In the genomic region with DNA sequence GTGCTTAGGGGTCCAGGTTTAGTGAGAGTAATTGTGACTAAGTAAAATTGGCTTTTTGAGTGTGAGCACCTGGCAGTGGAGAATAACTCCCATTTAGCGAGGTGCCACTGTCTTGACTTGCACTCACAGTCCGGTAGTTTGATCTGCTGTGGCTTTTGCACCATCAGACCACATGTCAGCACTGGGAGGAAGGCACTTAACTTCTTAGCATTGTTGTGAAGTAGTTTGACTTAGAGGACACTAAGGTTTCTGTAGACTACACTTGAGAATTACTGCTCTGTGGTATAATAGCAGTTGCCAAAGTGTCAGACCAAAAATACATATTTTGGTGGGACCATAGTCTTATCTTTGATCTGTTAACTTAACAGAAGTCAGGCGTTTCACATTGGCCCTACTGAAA, we compare ENCODE assay signal across 1 cellular context.
TF ChIP-seq lines count a peak whose summit lies in the region.

No MANE protein-coding gene starts in this region.

TF ChIP-seq in GM12878, 131 proteins besides CTCF, POLR2A, EP300 and RAD21:
- TF ChIP-seq BCL3 (IDR thresholded peaks at IDR 0.05; ENCODE audit: borderline replicate concordance, insufficient read depth, low read depth, low read length, poor library complexity, severe bottlenecking) = no peak
- TF ChIP-seq SIX5 (IDR thresholded peaks at IDR 0.05; ENCODE audit: low read depth, low read length, severe bottlenecking) = no peak
- 0 out of 2 replicates have a peak, but pooled peaks have one; percentile 7 for TF ChIP-seq JUND (IDR thresholded peaks at IDR 0.05; ENCODE audit: low read depth, low read length)
